23 cellular contexts compared by ENCODE assay signal in genomic region chr1:218953448-218953847, GRCh38.
"Had no signal": no experiment of that assay in that cellular context is flagged by ENCODE, and none has a peak within 500 bp of the region (broad histone marks: within the 10 kb centered on the region; RNA-seq: fewer than 3 reads in every experiment).

No MANE protein-coding gene starts in this region.

- H3K4me1 ChIP-seq: pancreas, psoas muscle had no signal

- H3K9me3 ChIP-seq: esophagus squamous epithelium, neutrophil, pancreas, psoas muscle, tibial nerve had no signal

- H3K36me3 ChIP-seq: esophagus squamous epithelium, neutrophil, pancreas, tibial nerve had no signal

- H3K27me3 ChIP-seq: esophagus squamous epithelium, neutrophil, pancreas, tibial nerve had no signal

- ATAC-seq: activated CD4-positive, CD25-positive, alpha-beta regulatory T cell treated with anti-CD3 and anti-CD28 coated beads, Interleukin-2, amount 50 U/mL, for 24 hours; activated CD8-positive, alpha-beta memory T cell treated with anti-CD3 and anti-CD28 coated beads, Interleukin-2, amount 10 ng/mL, durations not matched to agents 7 days and 5 days; left lobe of liver; natural killer cell; pancreas; stimulated activated effector memory CD8-positive, alpha-beta T cell treated with anti-CD3 and anti-CD28 coated beads, Interleukin-12 subunit alpha, Interleukin-12 subunit beta, amount 100 ng/mL, for 72 hours; stimulated activated naive CD8-positive, alpha-beta T cell treated with anti-CD3 and anti-CD28 coated beads, Interleukin-15, amount 100 ng/mL, for 72 hours had no signal

- DNase-seq: activated CD4-positive, alpha-beta memory T cell treated with anti-CD3 and anti-CD28 coated beads, Interleukin-2, amount 10 ng/mL, durations not matched to agents 7 days and 5 days; activated CD4-positive, alpha-beta T cell treated with anti-CD3 and anti-CD28 coated beads, Interleukin-2, amount 10 ng/mL, durations not matched to agents 24 days and 14 days; activated CD8-positive, alpha-beta memory T cell treated with anti-CD3 and anti-CD28 coated beads, Interleukin-2, amount 10 ng/mL, durations not matched to agents 7 days and 5 days; activated effector memory CD4-positive, alpha-beta T cell treated with anti-CD3 and anti-CD28 coated beads, Interleukin-2, amount 50 U/mL, for 16 hours; activated naive CD4-positive, alpha-beta T cell treated with anti-CD3 and anti-CD28 coated beads, Interleukin-2, amount 10 ng/mL, durations not matched to agents 7 days and 5 days; activated T-cell treated with anti-CD3 and anti-CD28 coated beads for 4 hours; amygdala; cerebellar nuclear complex; esophagus squamous epithelium; foreskin fibroblast; natural killer cell; pancreas; stimulated activated CD4-positive, alpha-beta T cell treated with anti-CD3 and anti-CD28 coated beads, Interleukin-1b, Interleukin-23, amount 100 ng/mL, for 48 hours; stimulated activated naive CD8-positive, alpha-beta T cell treated with anti-CD3 and anti-CD28 coated beads, Interleukin-15, amount 100 ng/mL, for 72 hours had no signal

- H3K4me3 ChIP-seq: coronary artery, esophagus squamous epithelium, pancreas, psoas muscle, skin epidermis, tibial nerve had no signal

- H3K27ac ChIP-seq: coronary artery, neutrophil, pancreas, psoas muscle, tibial nerve, VCaP had no signal
